In genomic region chr4:185892165-185892564, GRCh38 we compare ENCODE assay signal across 14 cellular contexts.
"Had no signal": no experiment of that assay in that cellular context is flagged by ENCODE, and none has a peak within 500 bp of the region (broad histone marks: within the 10 kb centered on the region; RNA-seq: fewer than 3 reads in every experiment).

No MANE protein-coding gene starts in this region.

- H3K4me3 ChIP-seq: lung, transverse colon, uterus had no signal

- H3K9me3 ChIP-seq: transverse colon, uterus had no signal

- ATAC-seq: natural killer cell treated with Interleukin-12 subunit alpha and Interleukin-12 subunit beta and Interleukin-15 and Interleukin-18, amount 100 ng/mL, for 72 hours; T-helper 17 cell had no signal

- H3K9me3 Mint-ChIP-seq: natural killer cell treated with Interleukin-12 subunit alpha and Interleukin-12 subunit beta and Interleukin-15 and Interleukin-18, amount 100 ng/mL, for 72 hours; stimulated activated naive CD8-positive, alpha-beta T cell treated with anti-CD3 and anti-CD28 coated beads, Interleukin-15, Interleukin-2, amounts not matched to agents 100 ng/mL and 50 ng/mL, for 24 hours had no signal

- H3K4me3 Mint-ChIP-seq: activated naive CD8-positive, alpha-beta T cell treated with anti-CD3 and anti-CD28 coated beads for 36 hours; immature natural killer cell; natural killer cell treated with Interleukin-12 subunit alpha and Interleukin-12 subunit beta and Interleukin-15 and Interleukin-18, amount 100 ng/mL, for 72 hours; stimulated activated naive CD8-positive, alpha-beta T cell treated with anti-CD3 and anti-CD28 coated beads, Interleukin-15, Interleukin-2, amounts not matched to agents 100 ng/mL and 50 ng/mL, for 24 hours; T-helper 17 cell had no signal

- H3K4me1 ChIP-seq: transverse colon, uterus had no signal

- H3K27me3 ChIP-seq: transverse colon, uterus had no signal

- H3K27ac Mint-ChIP-seq: activated naive CD8-positive, alpha-beta T cell treated with anti-CD3 and anti-CD28 coated beads for 36 hours; immature natural killer cell; natural killer cell treated with Interleukin-12 subunit alpha and Interleukin-12 subunit beta and Interleukin-15 and Interleukin-18, amount 100 ng/mL, for 72 hours; stimulated activated naive CD8-positive, alpha-beta T cell treated with anti-CD3 and anti-CD28 coated beads, Interleukin-15, Interleukin-2, amounts not matched to agents 100 ng/mL and 50 ng/mL, for 24 hours; T-helper 17 cell had no signal

- DNase-seq: activated CD4-positive, alpha-beta T cell treated with anti-CD3 and anti-CD28 coated beads, Interleukin-2, amount 50 U/mL, for 48 hours; activated naive CD8-positive, alpha-beta T cell treated with anti-CD3 and anti-CD28 coated beads for 36 hours; amygdala; central memory CD4-positive, alpha-beta T cell; cortex of kidney; immature natural killer cell; posterior cingulate gyrus; T-helper 17 cell; transverse colon; uterus; WERI-Rb-1 had no signal

- H3K27ac ChIP-seq: transverse colon, uterus, WERI-Rb-1 had no signal

- H3K36me3 Mint-ChIP-seq: activated naive CD8-positive, alpha-beta T cell treated with anti-CD3 and anti-CD28 coated beads for 36 hours had no signal

- H3K36me3 ChIP-seq: transverse colon, uterus, WERI-Rb-1 had no signal
